Comparison of ENCODE assay signal across 11 cellular contexts in the genomic region with DNA sequence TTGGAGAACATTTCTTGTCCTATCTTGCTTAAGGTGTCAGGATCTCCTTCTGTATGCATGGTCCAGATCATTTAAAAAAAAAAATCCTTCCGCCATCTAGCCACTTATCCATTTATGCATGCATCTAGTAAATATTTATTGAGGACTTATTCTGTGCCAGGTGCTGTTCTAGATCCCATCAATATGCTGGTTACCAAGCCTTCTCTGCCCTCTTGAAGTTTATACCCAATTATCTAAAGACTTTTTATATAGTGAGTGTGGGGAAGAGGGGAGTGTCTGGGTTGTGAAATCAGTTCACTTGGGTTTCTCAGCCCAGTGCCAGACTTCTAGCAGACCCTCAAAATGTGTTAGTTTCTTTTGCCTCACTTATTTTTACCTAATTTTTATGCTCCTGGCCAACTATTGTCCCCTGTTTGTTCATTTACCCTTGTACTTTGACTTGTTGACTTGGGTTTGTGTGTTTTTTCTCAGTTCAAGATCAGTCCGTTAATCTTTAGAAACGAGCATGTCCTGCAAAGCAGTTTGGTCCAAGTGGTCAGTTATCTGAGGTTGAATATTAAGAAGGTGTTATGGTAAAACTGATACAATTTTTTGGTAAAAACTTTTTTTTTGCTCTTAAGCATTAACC.
"Had no signal": no experiment of that assay in that cellular context is flagged by ENCODE, and none has a peak within 500 bp of the region (broad histone marks: within the 10 kb centered on the region; RNA-seq: fewer than 3 reads in every experiment).

No MANE protein-coding gene starts in this region.

- H3K4me3 ChIP-seq: sigmoid colon, upper lobe of right lung had no signal

- ATAC-seq: left ventricle myocardium superior, upper lobe of right lung had no signal

- H3K9me3 ChIP-seq: sigmoid colon, upper lobe of right lung had no signal

- H3K27ac ChIP-seq: sigmoid colon, upper lobe of right lung had no signal

- H3K27me3 Mint-ChIP-seq: activated CD4-positive, alpha-beta memory T cell treated with anti-CD3 and anti-CD28 coated beads for 36 hours had no signal

- H3K27ac Mint-ChIP-seq: activated CD4-positive, alpha-beta memory T cell treated with anti-CD3 and anti-CD28 coated beads for 36 hours had no signal

- H3K9me3 Mint-ChIP-seq: activated CD4-positive, alpha-beta memory T cell treated with anti-CD3 and anti-CD28 coated beads for 36 hours had no signal

- H3K36me3 ChIP-seq: sigmoid colon, upper lobe of right lung had no signal

- H3K4me3 Mint-ChIP-seq: activated CD4-positive, alpha-beta memory T cell treated with anti-CD3 and anti-CD28 coated beads for 36 hours had no signal

- DNase-seq: activated CD4-positive, alpha-beta memory T cell treated with anti-CD3 and anti-CD28 coated beads for 36 hours; activated gamma-delta T cell treated with Interleukin-2 at 50 U/mL for 16 hours; activated T-cell treated with anti-CD3 and anti-CD28 coated beads, Interleukin-2, amount 50 U/mL, for 48 hours; effector CD4-positive, alpha-beta T cell; left ventricle myocardium superior; nucleus accumbens; sigmoid colon; stimulated activated CD4-positive, alpha-beta T cell treated with anti-CD3 and anti-CD28 coated beads, Interleukin-2, amount 100 ng/mL, for 24 hours; stimulated activated naive CD4-positive, alpha-beta T cell treated with Interleukin-2 at 50 U/mL for 16 hours; T-helper 9 cell; upper lobe of right lung had no signal

- H3K27me3 ChIP-seq: sigmoid colon, upper lobe of right lung had no signal
